25 cellular contexts compared by ENCODE assay signal in genomic region chrX:130981836-130982235, GRCh38.
"Had no signal": no experiment of that assay in that cellular context is flagged by ENCODE, and none has a peak within 500 bp of the region (broad histone marks: within the 10 kb centered on the region; RNA-seq: fewer than 3 reads in every experiment).

No MANE protein-coding gene starts in this region.

- H3K4me3 ChIP-seq: coronary artery, esophagus squamous epithelium, gastrocnemius medialis had no signal

- DNase-seq: activated CD4-positive, alpha-beta memory T cell treated with anti-CD3 and anti-CD28 coated beads, Interleukin-2, amount 10 ng/mL, durations not matched to agents 7 days and 5 days; activated CD4-positive, alpha-beta T cell treated with anti-CD3 and anti-CD28 coated beads for 1 hour; activated CD4-positive, alpha-beta T cell treated with anti-CD3 and anti-CD28 coated beads for 4 hours; activated CD4-positive, alpha-beta T cell treated with anti-CD3 and anti-CD28 coated beads, Interleukin-2, amount 10 ng/mL, durations not matched to agents 7 days and 5 days; activated CD4-positive, alpha-beta T cell treated with anti-CD3 and anti-CD28 coated beads, Interleukin-2, amount 50 U/mL, for 4 hours; activated CD8-positive, alpha-beta memory T cell treated with anti-CD3 and anti-CD28 coated beads, Interleukin-2, amount 50 U/mL, for 48 hours; activated effector memory CD4-positive, alpha-beta T cell treated with Interleukin-2 at 50 U/mL for 16 hours; activated gamma-delta T cell treated with Interleukin-2 at 50 U/mL for 16 hours; activated naive CD4-positive, alpha-beta T cell treated with anti-CD3 and anti-CD28 coated beads, Interleukin-2, amount 50 U/mL, for 16 hours; activated naive CD4-positive, alpha-beta T cell treated with Interleukin-2 at 50 U/mL for 16 hours; activated T-cell treated with anti-CD3 and anti-CD28 coated beads for 4 hours; activated T-cell treated with anti-CD3 and anti-CD28 coated beads, Interleukin-2, amount 50 U/mL, for 24 hours; amniotic stem cell; anterior cingulate cortex; brain microvascular endothelial cell; effector CD4-positive, alpha-beta T cell; effector memory CD8-positive, alpha-beta T cell; esophagus squamous epithelium; foreskin keratinocyte; gastrocnemius medialis; T-helper 2 cell had no signal

- H3K4me1 ChIP-seq: esophagus squamous epithelium, foreskin keratinocyte had no signal

- H3K27me3 ChIP-seq: brain microvascular endothelial cell, esophagus squamous epithelium, foreskin keratinocyte, gastrocnemius medialis had no signal

- H3K27ac ChIP-seq: brain microvascular endothelial cell, coronary artery, epithelial cell of prostate, esophagus squamous epithelium, foreskin keratinocyte, gastrocnemius medialis had no signal

- H3K9me3 ChIP-seq: esophagus squamous epithelium, gastrocnemius medialis had no signal

- H3K36me3 ChIP-seq: brain microvascular endothelial cell, esophagus squamous epithelium, gastrocnemius medialis had no signal

- ATAC-seq: activated T-helper 17 cell treated with anti-CD3 and anti-CD28 coated beads, Interleukin-2, amount 50 U/mL, for 72 hours; effector memory CD8-positive, alpha-beta T cell; foreskin keratinocyte; gastrocnemius medialis; WTC11 had no signal
